In genomic region chr9:83688921-83689320, GRCh38 we compare ENCODE assay signal across 24 cellular contexts. TPM values are rescaled to one million over a fixed set of nuclear protein-coding genes. Genes with fewer than 3 reads are reported as not detected.
A peak's percentile ranks its signal among the peaks of the same experiment; 100 is the strongest.
DNase-seq lines count a peak whose midpoint lies in the region; ATAC-seq lines count a peak whose summit lies in the region.
"Had no signal": no experiment of that assay in that cellular context is flagged by ENCODE, and none has a peak within 500 bp of the region (broad histone marks: within the 10 kb centered on the region; RNA-seq: fewer than 3 reads in every experiment).

No MANE protein-coding gene starts in this region.

- no peak overlapping the region for H3K27ac ChIP-seq in right cardiac atrium (ENCODE audit: low read length)
- H3K27ac ChIP-seq: skin epidermis, transverse colon had no signal

- peaks cover 71% of the 10 kb centered on the region for H3K4me1 Mint-ChIP-seq in activated T-cell treated with anti-CD3 and anti-CD28 coated beads, Interleukin-2, amount 50 U/mL, for 4 hours (ENCODE audit: low read depth)
- H3K4me1 Mint-ChIP-seq in stimulated activated naive CD8-positive, alpha-beta T cell treated with anti-CD3 and anti-CD28 coated beads, Interleukin-15, Interleukin-2, amounts not matched to agents 100 ng/mL and 50 ng/mL, for 24 hours (ENCODE audit: low read depth) = peaks cover 78% of the 10 kb centered on the region

- intact Hi-C loops in right cardiac atrium (cut with DNase I) = no loop called here

- no peaks in the 10 kb centered on the region for H3K27me3 Mint-ChIP-seq in activated T-cell treated with anti-CD3 and anti-CD28 coated beads, Interleukin-2, amount 50 U/mL, for 4 hours (ENCODE audit: low read depth)
- H3K27me3 Mint-ChIP-seq in stimulated activated naive CD8-positive, alpha-beta T cell treated with anti-CD3 and anti-CD28 coated beads, Interleukin-15, Interleukin-2, amounts not matched to agents 100 ng/mL and 50 ng/mL, for 24 hours = no peaks in the 10 kb centered on the region

- H3K27me3 ChIP-seq in adipocyte (replicated peaks; ENCODE audit: control insufficient read depth, insufficient read depth, low read length) (no peaks in the 10 kb centered on the region), right cardiac atrium (ENCODE audit: control insufficient read depth, insufficient read depth) (no peaks in the 10 kb centered on the region)
- H3K27me3 ChIP-seq: transverse colon had no signal

- peaks cover 9% of the 10 kb centered on the region for H3K36me3 Mint-ChIP-seq in activated T-cell treated with anti-CD3 and anti-CD28 coated beads, Interleukin-2, amount 50 U/mL, for 4 hours (ENCODE audit: insufficient read depth)
- peaks cover 11% of the 10 kb centered on the region for H3K36me3 Mint-ChIP-seq in stimulated activated naive CD8-positive, alpha-beta T cell treated with anti-CD3 and anti-CD28 coated beads, Interleukin-15, Interleukin-2, amounts not matched to agents 100 ng/mL and 50 ng/mL, for 24 hours (ENCODE audit: low read depth)

- WGBS in right cardiac atrium = 84% methylated on average over 3 of the region's 3 CpGs

- H3K9me3 ChIP-seq in adipocyte (ENCODE audit: control insufficient read depth, low read length) (no peaks in the 10 kb centered on the region), right cardiac atrium (ENCODE audit: control insufficient read depth, low read length) (no peaks in the 10 kb centered on the region)
- H3K9me3 ChIP-seq: Caco-2, transverse colon had no signal

- no peaks in the 10 kb centered on the region for H3K9me3 Mint-ChIP-seq in activated T-cell treated with anti-CD3 and anti-CD28 coated beads, Interleukin-2, amount 50 U/mL, for 4 hours
- H3K9me3 Mint-ChIP-seq in stimulated activated naive CD8-positive, alpha-beta T cell treated with anti-CD3 and anti-CD28 coated beads, Interleukin-15, Interleukin-2, amounts not matched to agents 100 ng/mL and 50 ng/mL, for 24 hours = no peaks in the 10 kb centered on the region
- H3K9me3 Mint-ChIP-seq: nephron had no signal

- H3K4me3 ChIP-seq in adipocyte (ENCODE audit: low read length) = peak overlapping the region; percentile 51
- H3K4me3 ChIP-seq in right cardiac atrium (ENCODE audit: low read length) = no peak overlapping the region
- H3K4me3 ChIP-seq: skin epidermis, transverse colon had no signal

- H3K4me3 Mint-ChIP-seq in activated T-cell treated with anti-CD3 and anti-CD28 coated beads, Interleukin-2, amount 50 U/mL, for 4 hours = no peak overlapping the region
- H3K4me3 Mint-ChIP-seq in stimulated activated naive CD8-positive, alpha-beta T cell treated with anti-CD3 and anti-CD28 coated beads, Interleukin-15, Interleukin-2, amounts not matched to agents 100 ng/mL and 50 ng/mL, for 24 hours = peak overlapping the region; percentile 35
- H3K4me3 Mint-ChIP-seq: nephron had no signal

- no peaks in the 10 kb centered on the region for H3K36me3 ChIP-seq in adipocyte (ENCODE audit: control insufficient read depth, insufficient read depth, low read length, severe bottlenecking)
- H3K36me3 ChIP-seq: transverse colon had no signal

- peaks cover 21% of the 10 kb centered on the region for H3K4me1 ChIP-seq in adipocyte (ENCODE audit: control insufficient read depth, insufficient read depth, low read length)
- H3K4me1 ChIP-seq in right cardiac atrium (ENCODE audit: control insufficient read depth, insufficient read depth, low read length) = no peaks in the 10 kb centered on the region
- H3K4me1 ChIP-seq: Caco-2 had no signal

- no peak overlapping the region for H3K9ac ChIP-seq in adipocyte (ENCODE audit: low read length)

- peak; percentile 86 to 91 for ATAC-seq in activated T-cell treated with anti-CD3 and anti-CD28 coated beads, Interleukin-2, amount 50 U/mL, for 4 hours
- ATAC-seq in right cardiac atrium = no peak
- ATAC-seq: HepG2, Panc1 had no signal

- H3K27ac Mint-ChIP-seq in stimulated activated naive CD8-positive, alpha-beta T cell treated with anti-CD3 and anti-CD28 coated beads, Interleukin-15, Interleukin-2, amounts not matched to agents 100 ng/mL and 50 ng/mL, for 24 hours = peak overlapping the region; percentile 87
- H3K27ac Mint-ChIP-seq: nephron had no signal

- DNase-seq in activated T-cell treated with anti-CD3 and anti-CD28 coated beads, Interleukin-2, amount 50 U/mL, for 4 hours = no peak
- DNase-seq in activated T-cell treated with anti-CD3 and anti-CD28 coated beads, Interleukin-2, amount 50 U/mL, for 48 hours = no peak
- DNase-seq in NCI-H69 (lab: John Stamatoyannopoulos, UW) (peak; percentile 9), adipocyte (ENCODE audit: low read depth) (no peak), right cardiac atrium (no peak), kidney tubule cell (ENCODE audit: low spot score) (no peak)
- DNase-seq: activated CD4-positive, CD25-positive, alpha-beta regulatory T cell; activated effector memory CD4-positive, alpha-beta T cell treated with Interleukin-2 at 50 U/mL for 16 hours; Caco-2; DND-41; effector CD4-positive, alpha-beta T cell; glutamatergic neuron; H7; Kasumi-1; midbrain; NCI-H1436 treated with DMSO at 0.1 percent for 48 hours; NCI-H526; SIG-M5; transverse colon had no signal

RNA-seq across cellular contexts. Expression of gene UBQLN1, which starts 18.8 kb away (rescaled TPM):
- 100 to 1,000 TPM; 135 to 158 (median 138) TPM for total RNA-seq in activated T-cell treated with anti-CD3 and anti-CD28 coated beads, Interleukin-2, amount 50 U/mL, for 4 hours
- 10 to 100 TPM; 81.3 to 88.8 (median 87.1) TPM for total RNA-seq in right cardiac atrium
- polyA plus RNA-seq in right cardiac atrium = 31.8 TPM

Comparison
In these comparisons a context has a peak if more than half of its experiments do, and no peak if none do; other contexts are left out.
1. ATAC-seq: peak in activated T-cell treated with anti-CD3 and anti-CD28 coated beads, Interleukin-2, amount 50 U/mL, for 4 hours (2 of 2); none in right cardiac atrium (0 of 2).